ENCODE assay signal across 14 cellular contexts in genomic region chr10:60978287-60979115, GRCh38. TPM values are rescaled to one million over a fixed set of nuclear protein-coding genes. Genes with fewer than 3 reads are reported as not detected.
A peak's percentile ranks its signal among the peaks of the same experiment; 100 is the strongest.
DNase-seq lines count a peak whose midpoint lies in the region; ATAC-seq and TF ChIP-seq lines count a peak whose summit lies in the region.
"Had no signal": no experiment of that assay in that cellular context is flagged by ENCODE, and none has a peak within 500 bp of the region (broad histone marks: within the 10 kb centered on the region; RNA-seq: fewer than 3 reads in every experiment).

No MANE protein-coding gene starts in this region.

- peaks cover 39% of the 10 kb centered on the region for H3K27me3 Mint-ChIP-seq in activated T-cell treated with anti-CD3 and anti-CD28 coated beads, Interleukin-2, amount 50 U/mL, for 72 hours (ENCODE audit: low read depth)

- H3K36me3 ChIP-seq in body of pancreas (replicated peaks in 1 of 2; ENCODE audit: insufficient read depth in 1 of 2, low read depth in 2 of 2) (no peaks in the 10 kb centered on the region), gastrocnemius medialis (no peaks in the 10 kb centered on the region)
- H3K36me3 ChIP-seq: colonic mucosa, WERI-Rb-1 had no signal

- H3K27me3 ChIP-seq in body of pancreas (no peaks in the 10 kb centered on the region), gastrocnemius medialis (no peaks in the 10 kb centered on the region)
- H3K27me3 ChIP-seq: colonic mucosa had no signal

- intact Hi-C loops in body of pancreas (cut with DNase I), result no loop called here
- intact Hi-C loops in gastrocnemius medialis (cut with DNase I; ENCODE audit: low total_unique reads), result no loop called here

- no peaks in the 10 kb centered on the region for H3K36me3 Mint-ChIP-seq in activated T-cell treated with anti-CD3 and anti-CD28 coated beads, Interleukin-2, amount 50 U/mL, for 72 hours (ENCODE audit: insufficient read depth in 2 of 2)

- TF ChIP-seq POLR2A in body of pancreas (IDR thresholded peaks at IDR 0.05) (no peak), gastrocnemius medialis (IDR thresholded peaks at IDR 0.05) (no peak)

- in situ Hi-C loops in gastrocnemius medialis (cut with MboI; ENCODE audit: low sequenced_read_pairs in 4 of 4), result loop anchor here in 1 of 4 donors (25.0 kb wide), 1 partner anchor 309 kb away; no protein-coding TSS in a partner anchor

- H3K4me3 Mint-ChIP-seq in activated T-cell treated with anti-CD3 and anti-CD28 coated beads, Interleukin-2, amount 50 U/mL, for 72 hours, result no peak overlapping the region
- H3K4me3 Mint-ChIP-seq: activated T-helper 17 cell treated with anti-CD3 and anti-CD28 coated beads, Interleukin-2, amount 50 U/mL, for 72 hours had no signal

- H3K9me3 Mint-ChIP-seq in activated T-cell treated with anti-CD3 and anti-CD28 coated beads, Interleukin-2, amount 50 U/mL, for 72 hours, result no peaks in the 10 kb centered on the region
- H3K9me3 Mint-ChIP-seq: activated T-helper 17 cell treated with anti-CD3 and anti-CD28 coated beads, Interleukin-2, amount 50 U/mL, for 72 hours had no signal

- ATAC-seq in body of pancreas (peak; percentile 72), gastrocnemius medialis (no peak)
- ATAC-seq in activated T-cell treated with anti-CD3 and anti-CD28 coated beads, Interleukin-2, amount 50 U/mL, for 72 hours (replicated peaks in 1 of 2), result no peak
- ATAC-seq: activated T-helper 17 cell treated with anti-CD3 and anti-CD28 coated beads, Interleukin-2, amount 50 U/mL, for 72 hours had no signal

- H3K4me1 Mint-ChIP-seq in activated T-cell treated with anti-CD3 and anti-CD28 coated beads, Interleukin-2, amount 50 U/mL, for 72 hours (ENCODE audit: low read depth), result peaks cover 23% of the 10 kb centered on the region
- H3K4me1 Mint-ChIP-seq: activated T-helper 17 cell treated with anti-CD3 and anti-CD28 coated beads, Interleukin-2, amount 50 U/mL, for 72 hours had no signal

- H3K9me3 ChIP-seq in body of pancreas (no peaks in the 10 kb centered on the region), gastrocnemius medialis (no peaks in the 10 kb centered on the region)
- H3K9me3 ChIP-seq: colonic mucosa had no signal

- H3K4me3 ChIP-seq in body of pancreas (no peak overlapping the region), gastrocnemius medialis (no peak overlapping the region)
- H3K4me3 ChIP-seq: colonic mucosa had no signal

- H3K27ac Mint-ChIP-seq in activated T-cell treated with anti-CD3 and anti-CD28 coated beads, Interleukin-2, amount 50 U/mL, for 72 hours, result no peak overlapping the region
- H3K27ac Mint-ChIP-seq: activated T-helper 17 cell treated with anti-CD3 and anti-CD28 coated beads, Interleukin-2, amount 50 U/mL, for 72 hours had no signal

- peak overlapping the region; percentile 74 to 85 (median 78) for H3K27ac ChIP-seq in body of pancreas
- no peak overlapping the region for H3K27ac ChIP-seq in gastrocnemius medialis
- H3K27ac ChIP-seq: colonic mucosa, WERI-Rb-1 had no signal

- H3K4me1 ChIP-seq in body of pancreas, result peaks cover 50% of the 10 kb centered on the region
- H3K4me1 ChIP-seq in gastrocnemius medialis, result no peaks in the 10 kb centered on the region
- H3K4me1 ChIP-seq: colonic mucosa had no signal

- TF ChIP-seq CTCF in body of pancreas (IDR thresholded peaks at IDR 0.05), result no peak
- no peak for TF ChIP-seq CTCF in gastrocnemius medialis (IDR thresholded peaks at IDR 0.05 in 4 of 5, conservative IDR thresholded peaks at IDR 0.05 in 1 of 5)

- WGBS in body of pancreas, 2 donors, result 14 to 22% methylated on average over 7 of the region's 7 CpGs

- DNase-seq in COLO668 (lab: John Stamatoyannopoulos, UW; ENCODE audit: unreplicated experiment) (peak; percentile 5), LoVo (ENCODE audit: low spot score) (peak; percentile 76), body of pancreas (peak; percentile 32 to 65 (median 58)), left kidney (ENCODE audit: low read depth, low spot score) (peak; percentile 40), GM19238 (ENCODE audit: insufficient read length, low spot score) (no peak), KG1 (lab: John Stamatoyannopoulos, UW) (no peak), gastrocnemius medialis (no peak)
- no peak for DNase-seq in activated T-cell treated with anti-CD3 and anti-CD28 coated beads, Interleukin-2, amount 50 U/mL, for 72 hours
- DNase-seq: AML-193; colonic mucosa; NCI-H187; stimulated activated CD8-positive, alpha-beta memory T cell treated with anti-CD3 and anti-CD28 coated beads, Interleukin-4, amount 100 ng/mL, for 48 hours; WERI-Rb-1 had no signal

RNA-seq across cellular contexts. Expression of gene RHOBTB1, which starts 34.5 kb away (rescaled TPM):
- total RNA-seq in body of pancreas (10 to 100 TPM in 1 of 2 donors, 1 to 10 TPM in 1; 5.9 to 12.2 TPM), gastrocnemius medialis (10 to 100 TPM; 22.2 to 47.7 (median 33.5) TPM)
- under 1 TPM in 1 of 2 donors, not detected in 1; 0.77 TPM for total RNA-seq in activated T-cell treated with anti-CD3 and anti-CD28 coated beads, Interleukin-2, amount 50 U/mL, for 72 hours

Comparison
In these comparisons a context has a peak if more than half of its experiments do, and no peak if none do; other contexts are left out.
1. DNase-seq: peak in COLO668 (single experiment), LoVo (single experiment), body of pancreas (4 of 4) and left kidney (single experiment); none in GM19238 (single experiment), activated T-cell treated with anti-CD3 and anti-CD28 coated beads, Interleukin-2, amount 50 U/mL, for 72 hours (0 of 2), KG1 (single experiment) and gastrocnemius medialis (0 of 2).
2. H3K27ac ChIP-seq: peak in body of pancreas (4 of 4); none in gastrocnemius medialis (0 of 4).